2 cellular contexts compared by ENCODE assay signal in the genomic region with DNA sequence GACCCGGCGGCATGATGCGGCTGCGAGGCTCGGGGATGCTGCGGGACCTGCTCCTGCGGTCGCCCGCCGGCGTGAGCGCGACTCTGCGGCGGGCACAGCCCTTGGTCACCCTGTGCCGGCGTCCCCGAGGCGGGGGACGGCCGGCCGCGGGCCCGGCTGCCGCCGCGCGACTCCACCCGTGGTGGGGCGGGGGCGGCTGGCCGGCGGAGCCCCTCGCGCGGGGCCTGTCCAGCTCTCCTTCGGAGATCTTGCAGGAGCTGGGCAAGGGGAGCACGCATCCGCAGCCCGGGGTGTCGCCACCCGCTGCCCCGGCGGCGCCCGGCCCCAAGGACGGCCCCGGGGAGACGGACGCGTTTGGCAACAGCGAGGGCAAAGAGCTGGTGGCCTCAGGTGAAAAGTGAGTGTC.
TF ChIP-seq lines count a peak whose summit lies in the region.

No MANE protein-coding gene starts in this region.

TF ChIP-seq in SK-N-SH, 30 proteins besides CTCF, POLR2A, EP300 and RAD21 (continued from another document):
- TF ChIP-seq, protein P1, sequence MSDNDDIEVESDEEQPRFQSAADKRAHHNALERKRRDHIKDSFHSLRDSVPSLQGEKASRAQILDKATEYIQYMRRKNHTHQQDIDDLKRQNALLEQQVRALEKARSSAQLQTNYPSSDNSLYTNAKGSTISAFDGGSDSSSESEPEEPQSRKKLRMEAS (IDR thresholded peaks at IDR 0.05; ENCODE audit: low read depth) = no peak
- no peak for TF ChIP-seq TCF12 (IDR thresholded peaks at IDR 0.05)

TF ChIP-seq in SK-N-SH treated with all-trans-retinoic acid at 6 μM for 48 hours, 23 proteins besides CTCF, POLR2A, EP300 and RAD21 (continued from another document):
- no peak for TF ChIP-seq OSR1 (CRISPR knock-in tag; IDR thresholded peaks at IDR 0.05)
- TF ChIP-seq BACH2 (CRISPR knock-in tag; IDR thresholded peaks at IDR 0.05; ENCODE audit: borderline replicate concordance) = no peak
- no peak for TF ChIP-seq CSDC2 (CRISPR knock-in tag; IDR thresholded peaks at IDR 0.05)
- no peak for TF ChIP-seq SNAI2 (CRISPR knock-in tag; IDR thresholded peaks at IDR 0.05)
- TF ChIP-seq TCF4 (CRISPR knock-in tag; IDR thresholded peaks at IDR 0.05; ENCODE audit: borderline replicate concordance) = no peak
- TF ChIP-seq, protein P2, sequence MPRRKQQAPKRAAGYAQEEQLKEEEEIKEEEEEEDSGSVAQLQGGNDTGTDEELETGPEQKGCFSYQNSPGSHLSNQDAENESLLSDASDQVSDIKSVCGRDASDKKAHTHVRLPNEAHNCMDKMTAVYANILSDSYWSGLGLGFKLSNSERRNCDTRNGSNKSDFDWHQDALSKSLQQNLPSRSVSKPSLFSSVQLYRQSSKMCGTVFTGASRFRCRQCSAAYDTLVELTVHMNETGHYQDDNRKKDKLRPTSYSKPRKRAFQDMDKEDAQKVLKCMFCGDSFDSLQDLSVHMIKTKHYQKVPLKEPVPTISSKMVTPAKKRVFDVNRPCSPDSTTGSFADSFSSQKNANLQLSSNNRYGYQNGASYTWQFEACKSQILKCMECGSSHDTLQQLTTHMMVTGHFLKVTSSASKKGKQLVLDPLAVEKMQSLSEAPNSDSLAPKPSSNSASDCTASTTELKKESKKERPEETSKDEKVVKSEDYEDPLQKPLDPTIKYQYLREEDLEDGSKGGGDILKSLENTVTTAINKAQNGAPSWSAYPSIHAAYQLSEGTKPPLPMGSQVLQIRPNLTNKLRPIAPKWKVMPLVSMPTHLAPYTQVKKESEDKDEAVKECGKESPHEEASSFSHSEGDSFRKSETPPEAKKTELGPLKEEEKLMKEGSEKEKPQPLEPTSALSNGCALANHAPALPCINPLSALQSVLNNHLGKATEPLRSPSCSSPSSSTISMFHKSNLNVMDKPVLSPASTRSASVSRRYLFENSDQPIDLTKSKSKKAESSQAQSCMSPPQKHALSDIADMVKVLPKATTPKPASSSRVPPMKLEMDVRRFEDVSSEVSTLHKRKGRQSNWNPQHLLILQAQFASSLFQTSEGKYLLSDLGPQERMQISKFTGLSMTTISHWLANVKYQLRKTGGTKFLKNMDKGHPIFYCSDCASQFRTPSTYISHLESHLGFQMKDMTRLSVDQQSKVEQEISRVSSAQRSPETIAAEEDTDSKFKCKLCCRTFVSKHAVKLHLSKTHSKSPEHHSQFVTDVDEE (CRISPR knock-in tag; IDR thresholded peaks at IDR 0.05) = no peak
- no peak for TF ChIP-seq TOX (CRISPR knock-in tag; IDR thresholded peaks at IDR 0.05; ENCODE audit: borderline replicate concordance)
- no peak for TF ChIP-seq ZNF565 (CRISPR knock-in tag; conservative IDR thresholded peaks at IDR 0.05; ENCODE audit: low read depth)
- TF ChIP-seq ISL1 (CRISPR knock-in tag; IDR thresholded peaks at IDR 0.05) = no peak
- no peak for TF ChIP-seq ZFP30 (CRISPR knock-in tag; IDR thresholded peaks at IDR 0.05)
- TF ChIP-seq ZFP3 (CRISPR knock-in tag; IDR thresholded peaks at IDR 0.05) = no peak
- TF ChIP-seq ZC3H10 (CRISPR knock-in tag; IDR thresholded peaks at IDR 0.05) = no peak
